Comparison of ENCODE assay signal across 8 cellular contexts in genomic region chr15:90037961-90038633, GRCh38.
A peak's percentile ranks its signal among the peaks of the same experiment; 100 is the strongest.
DNase-seq lines count a peak whose midpoint lies in the region; ATAC-seq and TF ChIP-seq lines count a peak whose summit lies in the region.

No MANE protein-coding gene starts in this region.

- peaks cover 84% of the 10 kb centered on the region for H3K4me1 ChIP-seq in OCI-LY3 (ENCODE audit: low read length)

- peak overlapping the region; percentile 33 for H3K4me2 ChIP-seq in OCI-LY3 (ENCODE audit: low read length)

- H2AFZ ChIP-seq in OCI-LY3 (ENCODE audit: low read depth, low read length) = no peak overlapping the region

- peak overlapping the region; percentile 91 for H3K27ac ChIP-seq in OCI-LY3 (ENCODE audit: low read length)

- ATAC-seq in GM21619 (IDR thresholded peaks at IDR 0.05; ENCODE audit: unreplicated experiment) = peak; percentile 73

- 0 out of 2 replicates have a peak overlapping the region, but pooled peaks have one; percentile 0 for H3K4me3 ChIP-seq in OCI-LY3 (ENCODE audit: low read length)

- H3K36me3 ChIP-seq in OCI-LY3 (replicated peaks; ENCODE audit: low read depth, low read length) = peaks cover 33% of the 10 kb centered on the region

- peak; percentile 14 for DNase-seq in GDM1 (lab: John Stamatoyannopoulos, UW)
- DNase-seq in stimulated activated CD4-positive, alpha-beta T cell treated with anti-CD3 and anti-CD28 coated beads, Interleukin-1b, Interleukin-23, amount 100 ng/mL, for 4 hours (ENCODE audit: low read depth in 2 of 2) = peak; percentile 11 to 28
- DNase-seq in HuH-7.5 (ENCODE audit: low spot score) = no peak
- DNase-seq in T-helper 9 cell = no peak
- no peak for DNase-seq in COR-L47 (lab: John Stamatoyannopoulos, UW)

- peak overlapping the region; percentile 47; the same call in 1 of the 2 replicates for H3K9ac ChIP-seq in OCI-LY3 (ENCODE audit: low read length)

- H4K20me1 ChIP-seq in OCI-LY3 (ENCODE audit: insufficient read depth, low read length) = no peaks in the 10 kb centered on the region

- no peaks in the 10 kb centered on the region for H3K9me3 Mint-ChIP-seq in dendritic cell treated with granulocyte-macrophage colony-stimulating factor and Interleukin-4, amounts not matched to agents 40 ng/mL and 50 ng/mL, for 4 days

- intact Hi-C loops in dendritic cell treated with granulocyte-macrophage colony-stimulating factor and Interleukin-4, amounts not matched to agents 40 ng/mL and 50 ng/mL, for 4 days (cut with micrococcal nuclease) = loop anchor here (5.0 kb wide), 2 partner anchors 34 to 36 kb away; partner anchors contain the start of gene ZNF710

- H3K27ac Mint-ChIP-seq in dendritic cell treated with granulocyte-macrophage colony-stimulating factor and Interleukin-4, amounts not matched to agents 40 ng/mL and 50 ng/mL, for 4 days = peak overlapping the region; percentile 88

- no peak for TF ChIP-seq CTCF in OCI-LY3 (IDR thresholded peaks at IDR 0.05; ENCODE audit: low read depth, low read length)

- peaks cover 85% of the 10 kb centered on the region for H3K36me3 Mint-ChIP-seq in dendritic cell treated with granulocyte-macrophage colony-stimulating factor and Interleukin-4, amounts not matched to agents 40 ng/mL and 50 ng/mL, for 4 days (ENCODE audit: low read depth)

- H3K4me1 Mint-ChIP-seq in dendritic cell treated with granulocyte-macrophage colony-stimulating factor and Interleukin-4, amounts not matched to agents 40 ng/mL and 50 ng/mL, for 4 days (ENCODE audit: low read depth) = peaks cover 95% of the 10 kb centered on the region

- H3K9me3 ChIP-seq in OCI-LY3 (ENCODE audit: insufficient read depth, low read length) = no peaks in the 10 kb centered on the region

- H3K27me3 Mint-ChIP-seq in dendritic cell treated with granulocyte-macrophage colony-stimulating factor and Interleukin-4, amounts not matched to agents 40 ng/mL and 50 ng/mL, for 4 days = no peaks in the 10 kb centered on the region

- H3K79me2 ChIP-seq in OCI-LY3 (ENCODE audit: low read length) = peaks cover 98% of the 10 kb centered on the region

- H3K4me3 Mint-ChIP-seq in dendritic cell treated with granulocyte-macrophage colony-stimulating factor and Interleukin-4, amounts not matched to agents 40 ng/mL and 50 ng/mL, for 4 days = no peak overlapping the region

- no peaks in the 10 kb centered on the region for H3K27me3 ChIP-seq in OCI-LY3 (ENCODE audit: low read depth, low read length)

Comparison
In these comparisons a context has a peak if more than half of its experiments do, and no peak if none do; other contexts are left out.
1. DNase-seq: peak in GDM1 (single experiment) and stimulated activated CD4-positive, alpha-beta T cell treated with anti-CD3 and anti-CD28 coated beads, Interleukin-1b, Interleukin-23, amount 100 ng/mL, for 4 hours (2 of 2); none in HuH-7.5 (single experiment), T-helper 9 cell (single experiment) and COR-L47 (single experiment).